Comparison of ENCODE assay signal across 18 cellular contexts in genomic region chrX:65837875-65838549, GRCh38.
"Had no signal": no experiment of that assay in that cellular context is flagged by ENCODE, and none has a peak within 500 bp of the region (broad histone marks: within the 10 kb centered on the region; RNA-seq: fewer than 3 reads in every experiment).

No MANE protein-coding gene starts in this region.

- H3K4me1 ChIP-seq: adrenal gland, left ventricle myocardium inferior, sigmoid colon, stomach, testis, upper lobe of left lung had no signal

- H3K4me3 ChIP-seq: adrenal gland, left ventricle myocardium inferior, sigmoid colon, stomach, testis, upper lobe of left lung had no signal

- H3K27me3 ChIP-seq: sigmoid colon, stomach, testis, upper lobe of left lung had no signal

- H3K27ac ChIP-seq: adrenal gland, left ventricle myocardium inferior, sigmoid colon, stomach, testis, upper lobe of left lung had no signal

- ATAC-seq: activated T-cell treated with anti-CD3 and anti-CD28 coated beads, Interleukin-2, amount 50 U/mL, for 72 hours; stimulated activated effector memory CD8-positive, alpha-beta T cell treated with anti-CD3 and anti-CD28 coated beads, Interleukin-12 subunit alpha, Interleukin-12 subunit beta, amount 100 ng/mL, for 72 hours had no signal

- H3K9me3 ChIP-seq: adrenal gland, left ventricle myocardium inferior, sigmoid colon, stomach, testis, upper lobe of left lung had no signal

- H3K36me3 ChIP-seq: adrenal gland, left ventricle myocardium inferior, sigmoid colon, stomach, upper lobe of left lung had no signal

- DNase-seq: activated CD4-positive, alpha-beta T cell treated with anti-CD3 and anti-CD28 coated beads, Interleukin-2, amount 50 U/mL, for 1 hour; activated CD4-positive, CD25-positive, alpha-beta regulatory T cell treated with anti-CD3 and anti-CD28 coated beads, Interleukin-2, amount 50 U/mL, for 72 hours; activated effector memory CD4-positive, alpha-beta T cell treated with anti-CD3 and anti-CD28 coated beads, Interleukin-2, amount 50 U/mL, for 16 hours; activated naive CD4-positive, alpha-beta T cell treated with anti-CD3 and anti-CD28 coated beads, Interleukin-2, amount 50 U/mL, for 16 hours; activated T-cell treated with anti-CD3 and anti-CD28 coated beads, Interleukin-2, amount 50 U/mL, for 72 hours; adrenal gland; effector CD8-positive, alpha-beta T cell; head of caudate nucleus; left ventricle myocardium inferior; mammary epithelial cell; midbrain; nucleus accumbens; sigmoid colon; stimulated activated CD4-positive, alpha-beta T cell treated with anti-CD3 and anti-CD28 coated beads, Interleukin-4, amount 100 ng/mL, for 24 hours; stomach; testis; upper lobe of left lung had no signal
